Comparison of ENCODE assay signal across 22 cellular contexts in genomic region chr11:3086671-3087150, GRCh38.
"Had no signal": no experiment of that assay in that cellular context is flagged by ENCODE, and none has a peak within 500 bp of the region (broad histone marks: within the 10 kb centered on the region; RNA-seq: fewer than 3 reads in every experiment).

No MANE protein-coding gene starts in this region.

- H3K4me1 ChIP-seq: ascending aorta, foreskin keratinocyte, prostate gland, testis, uterus had no signal

- H3K4me3 Mint-ChIP-seq: activated CD4-positive, alpha-beta memory T cell treated with anti-CD3 and anti-CD28 coated beads for 36 hours; immature natural killer cell; stimulated activated effector memory CD8-positive, alpha-beta T cell treated with anti-CD3 and anti-CD28 coated beads, Interleukin-12 subunit alpha, Interleukin-12 subunit beta, amount 100 ng/mL, for 72 hours had no signal

- ATAC-seq: activated naive CD4-positive, alpha-beta T cell treated with anti-CD3 and anti-CD28 coated beads, Interleukin-2, amount 50 U/mL, for 72 hours; foreskin keratinocyte; lower lobe of right lung; stimulated activated effector memory CD8-positive, alpha-beta T cell treated with anti-CD3 and anti-CD28 coated beads, Interleukin-12 subunit alpha, Interleukin-12 subunit beta, amount 100 ng/mL, for 72 hours had no signal

- H3K27me3 ChIP-seq: ascending aorta, brain microvascular endothelial cell, testis, uterus had no signal

- H3K36me3 ChIP-seq: brain microvascular endothelial cell, uterus had no signal

- H3K4me1 Mint-ChIP-seq: immature natural killer cell had no signal

- H3K36me3 Mint-ChIP-seq: activated CD4-positive, alpha-beta memory T cell treated with anti-CD3 and anti-CD28 coated beads for 36 hours; activated naive CD4-positive, alpha-beta T cell treated with anti-CD3 and anti-CD28 coated beads, Interleukin-2, amount 50 U/mL, for 72 hours; naive B cell had no signal

- H3K9me3 ChIP-seq: ascending aorta, lower lobe of right lung, prostate gland, testis, uterus had no signal

- H3K9me3 Mint-ChIP-seq: activated CD4-positive, alpha-beta memory T cell treated with anti-CD3 and anti-CD28 coated beads for 36 hours; activated naive CD4-positive, alpha-beta T cell treated with anti-CD3 and anti-CD28 coated beads, Interleukin-2, amount 50 U/mL, for 72 hours; immature natural killer cell; naive B cell; stimulated activated effector memory CD8-positive, alpha-beta T cell treated with anti-CD3 and anti-CD28 coated beads, Interleukin-12 subunit alpha, Interleukin-12 subunit beta, amount 100 ng/mL, for 72 hours had no signal

- H3K27me3 Mint-ChIP-seq: activated CD4-positive, alpha-beta memory T cell treated with anti-CD3 and anti-CD28 coated beads for 36 hours had no signal

- H3K27ac ChIP-seq: ascending aorta, brain microvascular endothelial cell, foreskin keratinocyte, lower lobe of right lung, prostate gland, testis, uterus had no signal

- H3K4me3 ChIP-seq: ascending aorta, lower lobe of right lung, prostate gland, testis, uterus had no signal

- H3K27ac Mint-ChIP-seq: activated CD4-positive, alpha-beta memory T cell treated with anti-CD3 and anti-CD28 coated beads for 36 hours; activated naive CD4-positive, alpha-beta T cell treated with anti-CD3 and anti-CD28 coated beads, Interleukin-2, amount 50 U/mL, for 72 hours; naive B cell had no signal

- DNase-seq: activated CD4-positive, alpha-beta memory T cell treated with anti-CD3 and anti-CD28 coated beads for 36 hours; activated CD4-positive, alpha-beta T cell treated with anti-CD3 and anti-CD28 coated beads for 48 hours; activated gamma-delta T cell; activated T-cell treated with anti-CD3 and anti-CD28 coated beads, Interleukin-2, amount 50 U/mL, for 48 hours; brain microvascular endothelial cell; central memory CD4-positive, alpha-beta T cell; effector memory CD4-positive, alpha-beta T cell; foreskin keratinocyte; immature natural killer cell; kidney glomerular epithelial cell; lower lobe of right lung; mesendoderm; naive B cell; small intestine; stimulated activated CD4-positive, alpha-beta T cell treated with anti-CD3 and anti-CD28 coated beads, Interleukin-2, amount 100 ng/mL, for 24 hours; testis; trophoblast cell; uterus had no signal
